Comparison of ENCODE assay signal across 17 cellular contexts in genomic region chr7:128865303-128865702, GRCh38. TPM values are rescaled to one million over a fixed set of nuclear protein-coding genes. Genes with fewer than 3 reads are reported as not detected.
A peak's percentile ranks its signal among the peaks of the same experiment; 100 is the strongest.
DNase-seq lines count a peak whose midpoint lies in the region; ATAC-seq and TF ChIP-seq lines count a peak whose summit lies in the region.
"Had no signal": no experiment of that assay in that cellular context is flagged by ENCODE, and none has a peak within 500 bp of the region (broad histone marks: within the 10 kb centered on the region; RNA-seq: fewer than 3 reads in every experiment).

No MANE protein-coding gene starts in this region.

- H3K4me3 ChIP-seq in breast epithelium: no peak overlapping the region
- H3K4me3 ChIP-seq: Peyer's patch had no signal

- ATAC-seq in naive thymus-derived CD8-positive, alpha-beta T cell: no peak
- ATAC-seq in HG03039 (IDR thresholded peaks at IDR 0.05; ENCODE audit: unreplicated experiment) (no peak), HG02759 (IDR thresholded peaks at IDR 0.05; ENCODE audit: unreplicated experiment) (no peak)
- ATAC-seq: SK-N-SH treated with all-trans-retinoic acid at 6 μM for 48 hours had no signal

- H3K4me3 Mint-ChIP-seq in MCF 10A (ENCODE audit: unreplicated experiment): peak overlapping the region; percentile 32
- H3K4me3 Mint-ChIP-seq in activated T-helper 2 cell treated with anti-CD3 and anti-CD28 coated beads, Interferon-gamma antibody, Interleukin-2, Interleukin-4, amounts not matched to agents 10 μg/mL and 5 μg/mL and 100 μg/mL, durations not matched to agents 14 hours and 24 hours and 36 hours (ENCODE audit: low read depth): peak overlapping the region; percentile 13
- H3K4me3 Mint-ChIP-seq in naive thymus-derived CD8-positive, alpha-beta T cell: peak overlapping the region in 6 of 10 donors; percentile 5 to 52 (median 20)

- intact Hi-C loops in MCF 10A (cut with micrococcal nuclease): loop anchor here (10.0 kb wide), 1 partner anchor 131 kb away; the partner anchor contains the start of gene CALU
- intact Hi-C loops in breast epithelium (cut with DNase I; ENCODE audit: low total_unique reads): no loop called here
- intact Hi-C loops in activated T-helper 2 cell treated with anti-CD3 and anti-CD28 coated beads, Interferon-gamma antibody, Interleukin-2, Interleukin-4, amounts not matched to agents 10 μg/mL and 5 μg/mL and 100 μg/mL, durations not matched to agents 14 hours and 24 hours and 36 hours (cut with micrococcal nuclease): no loop called here

- H3K9me3 Mint-ChIP-seq in MCF 10A (ENCODE audit: unreplicated experiment): no peaks in the 10 kb centered on the region
- no peaks in the 10 kb centered on the region for H3K9me3 Mint-ChIP-seq in activated T-helper 2 cell treated with anti-CD3 and anti-CD28 coated beads, Interferon-gamma antibody, Interleukin-2, Interleukin-4, amounts not matched to agents 10 μg/mL and 5 μg/mL and 100 μg/mL, durations not matched to agents 14 hours and 24 hours and 36 hours
- no peaks in the 10 kb centered on the region for H3K9me3 Mint-ChIP-seq in naive thymus-derived CD8-positive, alpha-beta T cell

- no peak for TF ChIP-seq POLR2A in breast epithelium (IDR thresholded peaks at IDR 0.05)

- H3K9me3 ChIP-seq in breast epithelium: no peaks in the 10 kb centered on the region
- H3K9me3 ChIP-seq: Peyer's patch had no signal

- H3K27me3 ChIP-seq in breast epithelium: no peaks in the 10 kb centered on the region
- H3K27me3 ChIP-seq: Peyer's patch had no signal

- peak overlapping the region; percentile 32 for H3K27ac Mint-ChIP-seq in MCF 10A (ENCODE audit: low read depth, unreplicated experiment)
- no peak overlapping the region for H3K27ac Mint-ChIP-seq in activated T-helper 2 cell treated with anti-CD3 and anti-CD28 coated beads, Interferon-gamma antibody, Interleukin-2, Interleukin-4, amounts not matched to agents 10 μg/mL and 5 μg/mL and 100 μg/mL, durations not matched to agents 14 hours and 24 hours and 36 hours
- H3K27ac Mint-ChIP-seq in naive thymus-derived CD8-positive, alpha-beta T cell: peak overlapping the region in 3 of 10 donors; percentile 26 to 48 (median 32)

- TSS peak; percentile 24 for BruUV-seq in MCF 10A (replicated peaks; lab: Mats Ljungman, UMichigan)

- DNase-seq in MCF 10A (ENCODE audit: unreplicated experiment) (no peak), breast epithelium (ENCODE audit: low spot score in 2 of 2) (no peak), activated gamma-delta T cell (lab: John Stamatoyannopoulos, UW) (no peak), C1 segment of cervical spinal cord (lab: John Stamatoyannopoulos, UW) (no peak)
- no peak for DNase-seq in activated T-helper 2 cell treated with anti-CD3 and anti-CD28 coated beads, Interferon-gamma antibody, Interleukin-2, Interleukin-4, amounts not matched to agents 10 μg/mL and 5 μg/mL and 100 μg/mL, durations not matched to agents 14 hours and 24 hours and 36 hours (ENCODE audit: low spot score)
- no peak for DNase-seq in naive thymus-derived CD8-positive, alpha-beta T cell
- DNase-seq: DND-41, GDM1, MM.1S, NCI-H1105, NCI-H1694 treated with DMSO at 0.1 percent for 48 hours, NCI-H446, Peyer's patch, Right ventricle myocardium superior had no signal

- TF ChIP-seq CTCF in MCF 10A (IDR thresholded peaks at IDR 0.05; ENCODE audit: unreplicated experiment) (no peak), breast epithelium (IDR thresholded peaks at IDR 0.05) (no peak)

- H3K27me3 Mint-ChIP-seq in MCF 10A (ENCODE audit: insufficient read depth, unreplicated experiment): no peaks in the 10 kb centered on the region
- H3K27me3 Mint-ChIP-seq in activated T-helper 2 cell treated with anti-CD3 and anti-CD28 coated beads, Interferon-gamma antibody, Interleukin-2, Interleukin-4, amounts not matched to agents 10 μg/mL and 5 μg/mL and 100 μg/mL, durations not matched to agents 14 hours and 24 hours and 36 hours (ENCODE audit: low read depth): peaks cover 4% of the 10 kb centered on the region
- peaks cover 0 to 3% (median 0%) of the 10 kb centered on the region in 5 donors for H3K27me3 Mint-ChIP-seq in naive thymus-derived CD8-positive, alpha-beta T cell

- H3K36me3 ChIP-seq in breast epithelium: no peaks in the 10 kb centered on the region

- H3K27ac ChIP-seq in breast epithelium: no peak overlapping the region
- H3K27ac ChIP-seq: Peyer's patch had no signal

- H3K36me3 Mint-ChIP-seq in MCF 10A (ENCODE audit: insufficient read depth, unreplicated experiment): peaks cover 6% of the 10 kb centered on the region
- peaks cover 22% of the 10 kb centered on the region for H3K36me3 Mint-ChIP-seq in activated T-helper 2 cell treated with anti-CD3 and anti-CD28 coated beads, Interferon-gamma antibody, Interleukin-2, Interleukin-4, amounts not matched to agents 10 μg/mL and 5 μg/mL and 100 μg/mL, durations not matched to agents 14 hours and 24 hours and 36 hours (ENCODE audit: low read depth)
- H3K36me3 Mint-ChIP-seq in naive thymus-derived CD8-positive, alpha-beta T cell: peaks cover 0 to 13% (median 3%) of the 10 kb centered on the region in 3 donors

- POLR2A ChIA-PET in MCF 10A (lab: Yijun Ruan, JAX): no interaction called here
- POLR2A ChIA-PET in naive thymus-derived CD8-positive, alpha-beta T cell (lab: Charles Lee): no interaction called here

- H3K4me1 ChIP-seq in breast epithelium: peaks cover 4 to 7% of the 10 kb centered on the region in 2 donors

- CTCF ChIA-PET in MCF 10A (lab: Yijun Ruan, JAX): interaction anchor here (3.8 kb wide), 1 partner anchor 18 kb away, joined by 20 read pairs; no protein-coding TSS in a partner anchor

- peaks cover 14% of the 10 kb centered on the region for H3K4me1 Mint-ChIP-seq in MCF 10A (ENCODE audit: insufficient read depth, unreplicated experiment)
- peaks cover 14% of the 10 kb centered on the region for H3K4me1 Mint-ChIP-seq in activated T-helper 2 cell treated with anti-CD3 and anti-CD28 coated beads, Interferon-gamma antibody, Interleukin-2, Interleukin-4, amounts not matched to agents 10 μg/mL and 5 μg/mL and 100 μg/mL, durations not matched to agents 14 hours and 24 hours and 36 hours (ENCODE audit: low read depth)
- H3K4me1 Mint-ChIP-seq in naive thymus-derived CD8-positive, alpha-beta T cell: peaks cover 26 to 55% (median 42%) of the 10 kb centered on the region in 4 donors

RNA-seq across cellular contexts. Expression of gene ATP6V1F, which starts 2.6 kb away (rescaled TPM):
- 125 and 152 TPM in 2 replicates for total RNA-seq in MCF 10A (2022)
- 100 to 1,000 TPM; 117 to 174 (median 127) TPM for total RNA-seq in breast epithelium
- 123 and 132 TPM in 2 replicates for total RNA-seq in activated T-helper 2 cell treated with anti-CD3 and anti-CD28 coated beads, Interferon-gamma antibody, Interleukin-2, Interleukin-4, amounts not matched to agents 10 μg/mL and 5 μg/mL and 100 μg/mL, durations not matched to agents 14 hours and 24 hours and 36 hours
- 10 to 100 TPM; 65.1 to 69.2 TPM for total RNA-seq in naive thymus-derived CD8-positive, alpha-beta T cell
- polyA plus RNA-seq in naive thymus-derived CD8-positive, alpha-beta T cell: 100 to 1,000 TPM; 305 to 319 (median 313) TPM

RNA-seq across cellular contexts. Expression of gene FLNC, which starts 35.1 kb away (rescaled TPM):
- 0.28 and 0.44 TPM in 2 replicates for total RNA-seq in MCF 10A (2022)
- 1 to 10 TPM; 5.1 to 7.5 (median 6.0) TPM for total RNA-seq in breast epithelium
- not detected in 2 replicates for total RNA-seq in activated T-helper 2 cell treated with anti-CD3 and anti-CD28 coated beads, Interferon-gamma antibody, Interleukin-2, Interleukin-4, amounts not matched to agents 10 μg/mL and 5 μg/mL and 100 μg/mL, durations not matched to agents 14 hours and 24 hours and 36 hours
- not detected for total RNA-seq in naive thymus-derived CD8-positive, alpha-beta T cell
- polyA plus RNA-seq in naive thymus-derived CD8-positive, alpha-beta T cell: under 1 TPM in 1 of 3 donors, not detected in 2; 0.01 TPM

RNA-seq across cellular contexts. Expression of gene KCP, which starts 45.2 kb away (rescaled TPM):
- total RNA-seq in MCF 10A (2022): 0.42 and 0.68 TPM in 2 replicates
- total RNA-seq in breast epithelium: 1 to 10 TPM in 1 of 3 donors, under 1 TPM in 2; 0.33 to 2.2 (median 0.88) TPM
- total RNA-seq in activated T-helper 2 cell treated with anti-CD3 and anti-CD28 coated beads, Interferon-gamma antibody, Interleukin-2, Interleukin-4, amounts not matched to agents 10 μg/mL and 5 μg/mL and 100 μg/mL, durations not matched to agents 14 hours and 24 hours and 36 hours: not detected in 2 replicates
- total RNA-seq in naive thymus-derived CD8-positive, alpha-beta T cell: under 1 TPM; 0.29 to 0.33 TPM
- not detected for polyA plus RNA-seq in naive thymus-derived CD8-positive, alpha-beta T cell
